Comparison of ENCODE assay signal across 16 cellular contexts in genomic region chr3:25597535-25598101, GRCh38.
"Had no signal": no experiment of that assay in that cellular context is flagged by ENCODE, and none has a peak within 500 bp of the region (broad histone marks: within the 10 kb centered on the region; RNA-seq: fewer than 3 reads in every experiment).

No MANE protein-coding gene starts in this region.

- DNase-seq: activated CD8-positive, alpha-beta memory T cell treated with anti-CD3 and anti-CD28 coated beads, Interleukin-2, amount 50 U/mL, for 4 hours; activated naive CD4-positive, alpha-beta T cell treated with anti-CD3 and anti-CD28 coated beads, Interleukin-2, amount 10 ng/mL, durations not matched to agents 7 days and 5 days; amygdala; cerebellar nuclear complex; esophagus squamous epithelium; foreskin fibroblast; glutamatergic neuron; mesenchymal stem cell; pancreas; stimulated activated CD4-positive, alpha-beta T cell treated with anti-CD3 and anti-CD28 coated beads, Interleukin-4, amount 100 ng/mL, for 1 hour; stimulated activated CD8-positive, alpha-beta memory T cell treated with anti-CD3 and anti-CD28 coated beads, Interleukin-4, amount 100 ng/mL, for 48 hours; stomach; SW 1271 had no signal

- H3K27ac ChIP-seq: esophagus squamous epithelium, pancreas, stomach had no signal

- ATAC-seq: activated CD4-positive, CD25-positive, alpha-beta regulatory T cell treated with anti-CD3 and anti-CD28 coated beads, Interleukin-2, amount 50 U/mL, for 24 hours; activated T-helper 17 cell treated with anti-CD3 and anti-CD28 coated beads, Interleukin-2, amount 50 U/mL, for 72 hours; left lobe of liver; pancreas had no signal

- H3K27me3 ChIP-seq: esophagus squamous epithelium, pancreas, stomach had no signal

- H3K4me3 ChIP-seq: esophagus squamous epithelium, pancreas, stomach had no signal

- H3K9me3 ChIP-seq: esophagus squamous epithelium, pancreas, stomach had no signal
